Comparison of ENCODE assay signal across 1 cellular context in genomic region chr12:117098361-117099217, GRCh38.
TF ChIP-seq lines count a peak whose summit lies in the region.

No MANE protein-coding gene starts in this region.

TF ChIP-seq in HepG2, 621 proteins besides CTCF, POLR2A, EP300 and RAD21 (continued from another document and continues in another):
- TF ChIP-seq ZNF713 (CRISPR knock-in tag; IDR thresholded peaks at IDR 0.05) (no peak), NRL (CRISPR knock-in tag; IDR thresholded peaks at IDR 0.05; ENCODE audit: borderline replicate concordance) (peak; percentile 23; the same call in 1 of the 2 replicates), ZMYM3 (CRISPR knock-in tag; IDR thresholded peaks at IDR 0.05) (peak; percentile 34), ADNP (CRISPR knock-in tag; IDR thresholded peaks at IDR 0.05) (peak; percentile 70; the same call in 1 of the 2 replicates), ZNF142 (CRISPR knock-in tag; IDR thresholded peaks at IDR 0.05) (peak; percentile 12; the same call in 1 of the 2 replicates), ZGPAT (CRISPR knock-in tag; IDR thresholded peaks at IDR 0.05) (peak; percentile 15; the same call in 1 of the 2 replicates), HBP1 (CRISPR knock-in tag; IDR thresholded peaks at IDR 0.05; ENCODE audit: low read depth) (no peak), ARNT2 (CRISPR knock-in tag; IDR thresholded peaks at IDR 0.05; ENCODE audit: low read depth) (0 out of 2 replicates have a peak, but pooled peaks have one; percentile 59), HES4 (CRISPR knock-in tag; IDR thresholded peaks at IDR 0.05; ENCODE audit: borderline replicate concordance) (peak; percentile 68; the same call in 1 of the 2 replicates), ZNF274 (CRISPR knock-in tag; IDR thresholded peaks at IDR 0.05) (peak; percentile 42; the same call in 1 of the 2 replicates), HNRNPL (IDR thresholded peaks at IDR 0.05; ENCODE audit: low read depth, low read length) (0 out of 2 replicates have a peak, but pooled peaks have one; percentile 20), MXD4 (CRISPR knock-in tag; IDR thresholded peaks at IDR 0.05) (no peak), IRF2 (CRISPR knock-in tag; IDR thresholded peaks at IDR 0.05) (no peak), FOXK1 (CRISPR knock-in tag; IDR thresholded peaks at IDR 0.05; ENCODE audit: borderline replicate concordance, low read depth) (0 out of 2 replicates have a peak, but pooled peaks have one; percentile 24), MYC (CRISPR knock-in tag; IDR thresholded peaks at IDR 0.05; ENCODE audit: borderline replicate concordance) (peak; percentile 39), ZNF333 (CRISPR knock-in tag; IDR thresholded peaks at IDR 0.05; ENCODE audit: borderline replicate concordance) (peak; percentile 54; the same call in 1 of the 2 replicates), KDM1A (CRISPR knock-in tag; IDR thresholded peaks at IDR 0.05) (peak; percentile 12; the same call in 1 of the 2 replicates), ZNF431 (CRISPR knock-in tag; IDR thresholded peaks at IDR 0.05; ENCODE audit: borderline replicate concordance, low read depth) (0 out of 2 replicates have a peak, but pooled peaks have one; percentile 25), ZNF607 (CRISPR knock-in tag; IDR thresholded peaks at IDR 0.05; ENCODE audit: borderline replicate concordance) (no peak), SNAI1 (CRISPR knock-in tag; IDR thresholded peaks at IDR 0.05; ENCODE audit: borderline replicate concordance) (0 out of 2 replicates have a peak, but pooled peaks have one; percentile 0), PHF20 (CRISPR knock-in tag; IDR thresholded peaks at IDR 0.05) (0 out of 2 replicates have a peak, but pooled peaks have one; percentile 35), MTERF4 (CRISPR knock-in tag; IDR thresholded peaks at IDR 0.05) (0 out of 2 replicates have a peak, but pooled peaks have one; percentile 17), THRA (CRISPR knock-in tag; IDR thresholded peaks at IDR 0.05; ENCODE audit: borderline replicate concordance) (no peak), ZNF367 (CRISPR knock-in tag; IDR thresholded peaks at IDR 0.05; ENCODE audit: borderline replicate concordance) (0 out of 2 replicates have a peak, but pooled peaks have one; percentile 36), ZNF629 (CRISPR knock-in tag; conservative IDR thresholded peaks at IDR 0.05) (peak; percentile 95), KMT2B (CRISPR knock-in tag; IDR thresholded peaks at IDR 0.05) (0 out of 2 replicates have a peak, but pooled peaks have one; percentile 6), SRY (CRISPR knock-in tag; IDR thresholded peaks at IDR 0.05) (0 out of 2 replicates have a peak, but pooled peaks have one; percentile 22), ASH2L (IDR thresholded peaks at IDR 0.05; ENCODE audit: insufficient read length, low read depth, low read length) (peak; percentile 29), HDAC2 (CRISPR knock-in tag; IDR thresholded peaks at IDR 0.05) (peak; percentile 8; the same call in 1 of the 2 replicates), ZNF30 (CRISPR knock-in tag; IDR thresholded peaks at IDR 0.05) (0 out of 2 replicates have a peak, but pooled peaks have one; percentile 36), AGO2 (optimal IDR thresholded peaks at IDR 0.05; ENCODE audit: low read depth, low read length) (peak; percentile 93), ZNF230 (CRISPR knock-in tag; IDR thresholded peaks at IDR 0.05) (0 out of 2 replicates have a peak, but pooled peaks have one; percentile 12), ZNF225 (CRISPR knock-in tag; IDR thresholded peaks at IDR 0.05) (0 out of 2 replicates have a peak, but pooled peaks have one; percentile 70), BRD4 (CRISPR knock-in tag; IDR thresholded peaks at IDR 0.05) (peak; percentile 62; the same call in 1 of the 2 replicates), ZSCAN20 (CRISPR knock-in tag; IDR thresholded peaks at IDR 0.05; ENCODE audit: borderline replicate concordance) (peak; percentile 38; the same call in 1 of the 2 replicates), KMT2A (CRISPR knock-in tag; IDR thresholded peaks at IDR 0.05) (peak; percentile 54; the same call in 1 of the 2 replicates), MZF1 (CRISPR knock-in tag; IDR thresholded peaks at IDR 0.05; ENCODE audit: borderline replicate concordance) (0 out of 2 replicates have a peak, but pooled peaks have one; percentile 27), ZNF547 (CRISPR knock-in tag; IDR thresholded peaks at IDR 0.05) (peak; percentile 25), MEIS1 (CRISPR knock-in tag; IDR thresholded peaks at IDR 0.05; ENCODE audit: borderline replicate concordance) (no peak), FOXO4 (CRISPR knock-in tag; conservative IDR thresholded peaks at IDR 0.05) (0 out of 2 replicates have a peak, but pooled peaks have one; percentile 24), ZFP90 (CRISPR knock-in tag; IDR thresholded peaks at IDR 0.05; ENCODE audit: borderline replicate concordance) (0 out of 2 replicates have a peak, but pooled peaks have one; percentile 46), NR1H2 (CRISPR knock-in tag; IDR thresholded peaks at IDR 0.05; ENCODE audit: borderline replicate concordance, low read depth) (0 out of 2 replicates have a peak, but pooled peaks have one; percentile 53), ZNF768 (CRISPR knock-in tag; IDR thresholded peaks at IDR 0.05) (peak; percentile 96), ZFX (CRISPR knock-in tag; IDR thresholded peaks at IDR 0.05; ENCODE audit: low read depth) (0 out of 2 replicates have a peak, but pooled peaks have one; percentile 3), UBTF (CRISPR knock-in tag; IDR thresholded peaks at IDR 0.05) (peak; percentile 44)
